Comparison of ENCODE assay signal across 1 cellular context in the genomic region with DNA sequence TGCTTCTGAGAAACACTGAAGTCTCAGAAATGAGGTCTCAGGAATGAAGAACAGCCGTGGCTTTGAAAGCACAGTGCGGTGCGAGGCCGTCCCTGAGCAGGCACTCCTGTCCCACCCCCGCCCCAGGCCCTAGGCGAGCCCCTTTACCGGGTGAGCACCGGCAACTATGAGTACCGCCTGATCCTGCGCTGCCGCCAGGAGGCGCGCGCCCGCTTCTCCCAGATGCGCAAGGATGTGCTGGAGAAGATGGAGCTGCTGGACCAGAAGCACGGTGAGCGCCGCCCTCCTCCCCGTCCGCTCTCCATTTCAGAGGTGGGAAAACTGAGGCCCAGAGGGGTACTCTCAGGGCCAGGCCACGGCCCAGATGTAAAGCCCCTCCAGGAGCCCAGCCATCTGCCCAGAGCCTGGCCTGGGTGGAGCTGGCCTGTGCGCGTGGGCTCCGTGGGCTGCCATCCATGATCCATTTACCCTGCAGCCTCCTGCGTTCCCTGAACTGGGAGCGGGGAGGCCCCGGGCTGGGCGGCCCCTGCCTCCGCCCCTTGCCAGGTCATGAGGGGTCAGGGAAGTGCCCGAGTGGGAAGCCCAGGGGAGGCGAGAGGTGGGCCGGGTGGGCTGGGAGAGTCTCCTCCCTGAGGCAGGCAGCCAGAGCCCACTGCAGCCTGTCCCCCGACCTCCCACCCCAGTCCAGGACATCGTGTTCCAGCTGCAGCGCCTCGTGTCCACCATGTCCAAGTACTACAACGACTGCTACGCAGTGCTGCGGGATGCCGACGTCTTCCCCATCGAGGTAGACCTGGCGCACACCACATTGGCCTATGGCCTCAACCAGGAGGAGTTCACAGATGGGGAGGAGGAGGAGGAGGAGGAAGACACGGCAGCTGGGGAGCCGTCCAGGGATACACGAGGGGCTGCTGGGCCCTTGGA.
TF ChIP-seq lines count a peak whose summit lies in the region.

No MANE protein-coding gene starts in this region.

TF ChIP-seq in endothelial cell of umbilical vein, 7 proteins besides CTCF, POLR2A, EP300 and RAD21:
- no peak for TF ChIP-seq FOS (IDR thresholded peaks at IDR 0.05; ENCODE audit: borderline replicate concordance, insufficient read depth, low read length)
- TF ChIP-seq MAX (IDR thresholded peaks at IDR 0.05; ENCODE audit: insufficient read depth, insufficient read length), result no peak
- no peak for TF ChIP-seq EZH2 (IDR thresholded peaks at IDR 0.05; ENCODE audit: borderline replicate concordance, low read depth, low read length, severe bottlenecking)
- TF ChIP-seq JUN (IDR thresholded peaks at IDR 0.05; ENCODE audit: borderline replicate concordance, insufficient read depth, insufficient read length, low read depth), result no peak
- no peak for TF ChIP-seq POLR2AphosphoS5 (IDR thresholded peaks at IDR 0.05; ENCODE audit: insufficient read depth, low read depth, low read length)
- TF ChIP-seq MYC (IDR thresholded peaks at IDR 0.05; ENCODE audit: low read depth, low read length), result no peak
